Comparison of ENCODE assay signal across 8 cellular contexts in the genomic region with DNA sequence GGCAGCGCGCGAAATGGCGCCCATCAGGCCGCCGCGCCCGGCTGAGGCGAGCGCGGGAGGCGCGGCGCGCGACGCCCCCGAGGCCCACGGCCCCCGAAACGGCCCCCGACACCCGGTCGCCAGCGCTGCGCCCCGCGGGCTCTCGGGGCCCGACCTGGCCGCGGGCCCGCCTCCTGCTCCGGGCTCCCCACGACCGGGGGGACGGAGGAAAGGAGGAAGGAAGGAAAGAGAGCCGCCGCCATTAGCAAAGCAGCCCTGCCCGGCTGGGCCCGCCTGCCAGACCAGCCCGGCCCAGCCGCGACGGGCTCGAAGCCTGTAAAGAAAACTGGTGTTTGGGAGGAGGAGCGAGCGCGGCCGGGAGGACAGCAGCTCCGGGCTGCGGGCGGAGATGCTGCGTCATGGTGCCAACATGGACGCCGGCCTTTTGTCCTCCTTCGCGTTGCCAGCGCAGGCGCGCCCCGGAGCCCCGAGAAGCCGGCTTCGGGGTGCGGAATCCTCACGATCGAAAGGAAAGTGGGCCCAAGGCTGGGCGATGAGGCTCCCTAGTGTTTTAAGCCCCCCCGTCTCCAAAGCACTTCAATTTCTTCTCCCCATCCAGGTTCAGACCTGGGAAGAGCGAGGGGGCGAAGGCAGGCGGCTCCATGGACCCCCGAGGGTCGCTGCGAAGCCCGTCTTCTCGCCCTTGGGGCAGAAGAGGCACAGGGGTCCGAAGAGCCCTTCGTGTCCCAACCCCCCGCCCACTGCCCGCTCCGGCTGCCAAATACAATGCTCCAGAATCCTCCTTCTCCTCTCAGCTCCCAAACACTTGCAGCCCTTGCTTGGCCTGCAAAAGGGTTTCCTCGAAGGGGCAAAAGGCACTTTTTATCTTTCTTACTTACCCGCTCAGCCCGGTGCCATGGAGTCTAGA. TPM values are rescaled to one million over a fixed set of nuclear protein-coding genes. Genes with fewer than 3 reads are reported as not detected.
DNase-seq lines count a peak whose midpoint lies in the region; ATAC-seq, FAIRE-seq and TF ChIP-seq lines count a peak whose summit lies in the region.

No MANE protein-coding gene starts in this region.

- no peak for FAIRE-seq in astrocyte (lab: Jason Lieb, UNC)

- ATAC-seq in GM19452 (IDR thresholded peaks at IDR 0.05; ENCODE audit: unreplicated experiment), result no peak

- H3K9me3 Mint-ChIP-seq in T-helper 1 cell treated with Interleukin-12 subunit alpha and Interleukin-12 subunit beta and Interleukin-4 antibody, amounts not matched to agents 30 μg/mL and 1 μg/mL, for 36 hours, result no peaks in the 10 kb centered on the region
- H3K9me3 Mint-ChIP-seq in astrocyte (ENCODE audit: unreplicated experiment), result no peaks in the 10 kb centered on the region

- no peak overlapping the region for H2AFZ ChIP-seq in astrocyte (ENCODE audit: low read depth, low read length)

- H3K4me2 ChIP-seq in astrocyte (ENCODE audit: low read length), result peak overlapping the region; percentile 91

- peaks cover 57% of the 10 kb centered on the region for H3K4me1 ChIP-seq in astrocyte (ENCODE audit: insufficient read depth, low read length)
- H3K4me1 ChIP-seq in right atrium auricular region, result peaks cover 0 to 64% of the 10 kb centered on the region in 2 donors

- TF ChIP-seq CTCF in astrocyte (IDR thresholded peaks at IDR 0.05; ENCODE audit: insufficient read depth, low read depth, low read length), result no peak
- no peak for TF ChIP-seq CTCF in right atrium auricular region (IDR thresholded peaks at IDR 0.05)

- intact Hi-C loops in posterior vena cava (cut with DNase I), result no loop called here

- TF ChIP-seq EP300 in Ishikawa (IDR thresholded peaks at IDR 0.05; ENCODE audit: borderline replicate concordance), result 0 out of 2 replicates have a peak, but pooled peaks have one; percentile 22

- H3K27me3 Mint-ChIP-seq in T-helper 1 cell treated with Interleukin-12 subunit alpha and Interleukin-12 subunit beta and Interleukin-4 antibody, amounts not matched to agents 30 μg/mL and 1 μg/mL, for 36 hours (ENCODE audit: low read depth), result no peaks in the 10 kb centered on the region
- H3K27me3 Mint-ChIP-seq in astrocyte (ENCODE audit: low read depth, unreplicated experiment), result no peaks in the 10 kb centered on the region

- peaks cover 33% of the 10 kb centered on the region for H3K4me1 Mint-ChIP-seq in T-helper 1 cell treated with Interleukin-12 subunit alpha and Interleukin-12 subunit beta and Interleukin-4 antibody, amounts not matched to agents 30 μg/mL and 1 μg/mL, for 36 hours (ENCODE audit: low read depth)
- peaks cover 24% of the 10 kb centered on the region for H3K4me1 Mint-ChIP-seq in astrocyte (ENCODE audit: low read depth, unreplicated experiment)

- peaks cover 36% of the 10 kb centered on the region for H3K36me3 Mint-ChIP-seq in T-helper 1 cell treated with Interleukin-12 subunit alpha and Interleukin-12 subunit beta and Interleukin-4 antibody, amounts not matched to agents 30 μg/mL and 1 μg/mL, for 36 hours (ENCODE audit: low read depth)
- H3K36me3 Mint-ChIP-seq in astrocyte (ENCODE audit: low read depth, unreplicated experiment), result peaks cover 3% of the 10 kb centered on the region

- H3K79me2 ChIP-seq in astrocyte (ENCODE audit: insufficient read depth, low read length), result peaks cover 72% of the 10 kb centered on the region

- H3K4me3 ChIP-seq in astrocyte (ENCODE audit: insufficient read depth, low read depth, low read length), result peak overlapping the region; percentile 65
- H3K4me3 ChIP-seq in right atrium auricular region, result peak overlapping the region; percentile 73 to 79

- H3K27ac ChIP-seq in astrocyte (ENCODE audit: low read depth, low read length), result peak overlapping the region; percentile 99
- peak overlapping the region; percentile 100 for H3K27ac ChIP-seq in right atrium auricular region

- H4K20me1 ChIP-seq in astrocyte (ENCODE audit: insufficient read depth, low read length), result peaks cover 25% of the 10 kb centered on the region

- H3K4me3 Mint-ChIP-seq in T-helper 1 cell treated with Interleukin-12 subunit alpha and Interleukin-12 subunit beta and Interleukin-4 antibody, amounts not matched to agents 30 μg/mL and 1 μg/mL, for 36 hours, result peak overlapping the region; percentile 86
- H3K4me3 Mint-ChIP-seq in astrocyte (ENCODE audit: unreplicated experiment), result peak overlapping the region; percentile 86

- H3K27me3 ChIP-seq in astrocyte (ENCODE audit: insufficient read depth, low read length) (no peaks in the 10 kb centered on the region), right atrium auricular region (no peaks in the 10 kb centered on the region)

- DNase-seq in EL, result peak; percentile 78
- peak; percentile 74 for DNase-seq in astrocyte (ENCODE audit: low read depth)
- DNase-seq in right atrium auricular region (ENCODE audit: low spot score), result peak; percentile 86
- peak; percentile 94 for DNase-seq in posterior vena cava (ENCODE audit: low spot score)
- no peak for DNase-seq in HPDE6-E6E7 (ENCODE audit: extremely low spot score)

- TF ChIP-seq RAD21 in Ishikawa (IDR thresholded peaks at IDR 0.05; ENCODE audit: low read depth), result no peak

- no peaks in the 10 kb centered on the region for H3K9me3 ChIP-seq in astrocyte (ENCODE audit: insufficient read depth, low read depth, low read length)
- no peaks in the 10 kb centered on the region for H3K9me3 ChIP-seq in right atrium auricular region

- peak overlapping the region; percentile 95 for H3K27ac Mint-ChIP-seq in T-helper 1 cell treated with Interleukin-12 subunit alpha and Interleukin-12 subunit beta and Interleukin-4 antibody, amounts not matched to agents 30 μg/mL and 1 μg/mL, for 36 hours
- peak overlapping the region; percentile 98 for H3K27ac Mint-ChIP-seq in astrocyte (ENCODE audit: unreplicated experiment)

- H3K9ac ChIP-seq in astrocyte (ENCODE audit: low read length), result peak overlapping the region; percentile 100

- H3K36me3 ChIP-seq in astrocyte (ENCODE audit: insufficient read depth, low read length), result no peaks in the 10 kb centered on the region
- no peaks in the 10 kb centered on the region for H3K36me3 ChIP-seq in right atrium auricular region

TF ChIP-seq in Ishikawa, 13 proteins besides CTCF, POLR2A, EP300 and RAD21:
- TF ChIP-seq CEBPB (IDR thresholded peaks at IDR 0.05) (no peak), TAF1 (IDR thresholded peaks at IDR 0.05; ENCODE audit: low read depth) (peak; percentile 79; the same call in 1 of the 2 replicates), ZBTB7A (IDR thresholded peaks at IDR 0.05; ENCODE audit: low read depth) (peak; percentile 54; the same call in 1 of the 2 replicates), YY1 (IDR thresholded peaks at IDR 0.05; ENCODE audit: low read depth) (peak; percentile 88), TEAD4 (IDR thresholded peaks at IDR 0.05) (no peak), TCF12 (IDR thresholded peaks at IDR 0.05; ENCODE audit: low read depth) (no peak; the same call in 1 of the 2 replicates), EGR1 (IDR thresholded peaks at IDR 0.05) (peak; percentile 37; the same call in 1 of the 2 replicates), NFIC (IDR thresholded peaks at IDR 0.05) (no peak)
- TF ChIP-seq, protein P1, sequence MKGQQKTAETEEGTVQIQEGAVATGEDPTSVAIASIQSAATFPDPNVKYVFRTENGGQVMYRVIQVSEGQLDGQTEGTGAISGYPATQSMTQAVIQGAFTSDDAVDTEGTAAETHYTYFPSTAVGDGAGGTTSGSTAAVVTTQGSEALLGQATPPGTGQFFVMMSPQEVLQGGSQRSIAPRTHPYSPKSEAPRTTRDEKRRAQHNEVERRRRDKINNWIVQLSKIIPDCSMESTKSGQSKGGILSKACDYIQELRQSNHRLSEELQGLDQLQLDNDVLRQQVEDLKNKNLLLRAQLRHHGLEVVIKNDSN (IDR thresholded peaks at IDR 0.05), result no peak

RNA-seq across cellular contexts. Expression of gene SETD1B, which starts 2.9 kb away (rescaled TPM):
- 20.9 and 24.0 TPM in 2 replicates for total RNA-seq in astrocyte
- 1 to 10 TPM; 6.0 to 9.3 TPM for total RNA-seq in right atrium auricular region
- total RNA-seq in posterior vena cava, result 10 to 100 TPM; 20.2 to 20.9 TPM

RNA-seq across cellular contexts. Expression of gene RHOF, which starts 7.5 kb away (rescaled TPM):
- total RNA-seq in astrocyte (28.0 and 31.9 TPM in 2 replicates), right atrium auricular region (10 to 100 TPM in 1 of 2 donors, 1 to 10 TPM in 1; 7.3 to 21.9 TPM), posterior vena cava (10 to 100 TPM in 1 of 2 donors, 1 to 10 TPM in 1; 5.3 to 10.4 TPM)

RNA-seq across cellular contexts. Expression of gene HPD, which starts 57.7 kb away (rescaled TPM):
- total RNA-seq in astrocyte, result not detected in 2 replicates
- 1 to 10 TPM in 1 of 2 donors, under 1 TPM in 1; 0.39 to 1.3 TPM for total RNA-seq in right atrium auricular region
- 10 to 100 TPM in 1 of 2 donors, 1 to 10 TPM in 1; 5.6 to 17.4 TPM for total RNA-seq in posterior vena cava
